Comparison of ENCODE assay signal across 8 cellular contexts in the genomic region with DNA sequence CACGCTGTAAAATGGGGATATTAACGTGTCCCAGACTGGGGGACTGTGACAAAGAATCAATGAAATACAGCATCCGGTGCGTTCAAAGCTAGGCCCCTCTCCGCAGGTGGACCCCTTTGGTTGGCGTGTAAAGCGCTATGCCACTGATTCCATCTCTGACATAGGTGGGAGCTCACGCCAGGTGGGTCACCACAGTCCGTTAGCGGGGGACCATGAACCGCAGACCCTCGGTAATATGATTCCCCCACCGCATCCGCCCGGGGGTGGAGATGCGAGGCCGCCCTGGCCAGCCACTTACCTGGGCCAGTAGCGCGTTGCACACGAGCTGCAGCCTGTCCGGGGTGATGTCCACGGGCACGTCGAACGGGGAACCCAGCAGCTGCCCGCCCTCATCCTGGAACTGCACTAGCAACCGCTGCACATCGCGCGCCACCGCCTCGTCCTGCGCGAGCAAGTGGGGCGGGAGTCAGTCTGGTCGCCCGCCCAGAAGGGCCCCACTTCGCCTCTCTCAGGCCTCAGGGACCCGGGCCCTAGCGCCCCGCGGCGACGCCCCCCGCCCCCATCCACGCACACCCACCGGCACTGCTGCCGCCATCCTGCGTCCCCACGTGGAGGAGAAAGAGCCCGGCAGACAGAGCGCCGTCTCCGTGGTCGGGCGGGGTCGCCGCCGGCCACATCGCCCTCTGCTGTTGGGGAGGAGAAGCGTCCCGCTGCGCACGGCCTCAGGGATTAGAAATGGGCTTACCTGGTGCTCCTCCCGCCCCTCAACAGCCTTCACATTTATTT. TPM values are rescaled to one million over a fixed set of nuclear protein-coding genes. Genes with fewer than 3 reads are reported as not detected.
DNase-seq lines count a peak whose midpoint lies in the region; ATAC-seq and TF ChIP-seq lines count a peak whose summit lies in the region.

TSS of gene NLE1 (minus strand) at position 623 of the 786 bp plus-strand sequence. CDS start at position 595, 28 bp downstream.

- in situ Hi-C loops in astrocyte of the cerebellum (cut with HindIII; ENCODE audit: low sequenced_read_pairs), result loop anchor here (25.0 kb wide), 3 partner anchors 395 to 705 kb away; partner anchors contain the start of gene SLFN12L

- DNase-seq in NCI-H187 treated with DMSO at 0.1 percent for 48 hours (lab: John Stamatoyannopoulos, UW) (peak; percentile 20), T-helper 9 cell (peak; percentile 86), astrocyte of the cerebellum (ENCODE audit: low read depth) (peak; percentile 48), hippocampal formation (lab: John Stamatoyannopoulos, UW) (peak; percentile 68 to 77), retina (peak; percentile 92), aorta (peak; percentile 87 to 95)

- peaks cover 0 to 5% of the 10 kb centered on the region in 2 donors for H3K36me3 ChIP-seq in aorta (ENCODE audit: control insufficient read depth in 1 of 2, insufficient read depth in 2 of 2, low read length in 1 of 2)

- no peaks in the 10 kb centered on the region for H3K4me1 ChIP-seq in aorta (ENCODE audit: control insufficient read depth in 1 of 2, insufficient read depth in 2 of 2, low read length in 2 of 2)

- WGBS in aorta, 2 donors, result 1% methylated on average over 57 to 65 of the region's 65 CpGs

- H3K4me3 ChIP-seq in astrocyte of the cerebellum (ENCODE audit: low read depth, low read length) (peak within 1 kb of the TSS; percentile 95), aorta (ENCODE audit: low read length in 2 of 2) (peak within 1 kb of the TSS; percentile 66 to 82)

- H3K9me3 ChIP-seq in aorta (ENCODE audit: control insufficient read depth, low read length), result no peaks in the 10 kb centered on the region

- intact Hi-C loops in aorta (cut with DNase I), result no loop called here

- H3K27ac ChIP-seq in aorta (ENCODE audit: low read depth in 1 of 2, low read length in 2 of 2), result no peak within 1 kb of the TSS

- peak; percentile 98 for TF ChIP-seq CTCF in GM12874 (IDR thresholded peaks at IDR 0.05; ENCODE audit: insufficient read depth, low read depth, low read length)
- peak; percentile 93 for TF ChIP-seq CTCF in astrocyte of the cerebellum (IDR thresholded peaks at IDR 0.05; ENCODE audit: low read depth, low read length, missing control alignments)

- no peaks in the 10 kb centered on the region for H3K27me3 ChIP-seq in aorta (ENCODE audit: control insufficient read depth in 1 of 2, insufficient read depth in 2 of 2, low read length in 1 of 2)

- peak; percentile 94 for ATAC-seq in HG02798 (IDR thresholded peaks at IDR 0.05; ENCODE audit: poor library complexity, unreplicated experiment)
- peak; percentile 97 for ATAC-seq in aorta (ENCODE audit: low FRiP score)

RNA-seq across cellular contexts. Expression of gene NLE1, which starts in this region (rescaled TPM):
- 10 to 100 TPM in 1 of 2 donors, 1 to 10 TPM in 1; 6.1 to 10.4 TPM for total RNA-seq in aorta
- 1 to 10 TPM; 4.5 to 5.6 TPM for polyA plus RNA-seq in aorta

Comparison
In these comparisons a context has a peak if more than half of its experiments do, and no peak if none do; other contexts are left out.
1. DNase-seq: peak in every context shown above with its lines; median percentile 92 in retina; 91 in aorta; 86 in T-helper 9 cell; 72 in hippocampal formation; 48 in astrocyte of the cerebellum; 20 in NCI-H187 treated with DMSO at 0.1 percent for 48 hours.